1 cellular context compared by ENCODE assay signal in genomic region chr2:144521702-144522101, GRCh38.
TF ChIP-seq lines count a peak whose summit lies in the region.

No MANE protein-coding gene starts in this region.

TF ChIP-seq in K562, 482 proteins besides CTCF, POLR2A, EP300 and RAD21:
- 0 out of 2 replicates have a peak, but pooled peaks have one; percentile 13 for TF ChIP-seq ZNF512 (tag; IDR thresholded peaks at IDR 0.05)
- peak; percentile 50; the same call in 1 of the 2 replicates for TF ChIP-seq VEZF1 (CRISPR knock-in tag; IDR thresholded peaks at IDR 0.05)
- no peak for TF ChIP-seq ZNF740 (CRISPR knock-in tag; IDR thresholded peaks at IDR 0.05)
- TF ChIP-seq ZNF740 (tag; IDR thresholded peaks at IDR 0.05) = 0 out of 4 replicates have a peak, but pooled peaks of 1 of the 2 experiments have one; percentile 56
- no peak for TF ChIP-seq ZNF232 (CRISPR knock-in tag; IDR thresholded peaks at IDR 0.05)
TF ChIP-seq in K562: peak in this region for 3.
